20 cellular contexts compared by ENCODE assay signal in the genomic region with DNA sequence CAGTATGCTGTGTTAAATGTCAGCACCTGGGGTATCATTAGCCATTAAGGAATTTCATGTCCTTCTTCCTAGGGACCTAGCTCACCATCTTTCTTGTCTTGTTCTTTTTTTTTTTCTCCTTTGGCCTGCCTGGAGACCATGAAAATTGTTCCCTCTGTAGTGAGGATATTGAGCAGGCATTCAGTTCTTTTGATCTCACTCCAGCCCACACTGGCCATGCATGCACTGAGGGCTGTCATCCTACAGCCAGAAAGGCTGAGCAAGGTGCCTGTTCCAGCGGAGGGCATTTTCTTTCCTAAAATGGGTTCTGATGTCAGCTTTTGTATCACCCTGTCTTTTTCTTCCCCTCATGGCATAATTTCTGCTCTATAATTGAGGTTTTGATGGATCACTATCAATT.
"Had no signal": no experiment of that assay in that cellular context is flagged by ENCODE, and none has a peak within 500 bp of the region (broad histone marks: within the 10 kb centered on the region; RNA-seq: fewer than 3 reads in every experiment).

No MANE protein-coding gene starts in this region.

- H3K36me3 ChIP-seq: esophagus squamous epithelium, gastrocnemius medialis, heart right ventricle, left lung, lower lobe of right lung had no signal

- H3K9me3 ChIP-seq: esophagus squamous epithelium, gastrocnemius medialis, heart right ventricle, left lung, lower lobe of right lung, mucosa of descending colon had no signal

- ATAC-seq: gastrocnemius medialis, heart right ventricle, left cardiac atrium, left lung, left ventricle myocardium superior, lower lobe of right lung, mucosa of descending colon had no signal

- H3K4me3 ChIP-seq: coronary artery, dorsolateral prefrontal cortex, esophagus squamous epithelium, gastrocnemius medialis, heart right ventricle, left lung, lower lobe of right lung, mucosa of descending colon had no signal

- H3K36me3 Mint-ChIP-seq: mesothelial cell of epicardium had no signal

- DNase-seq: dermis blood vessel endothelial cell; dorsolateral prefrontal cortex; effector CD4-positive, alpha-beta T cell; effector memory CD4-positive, alpha-beta T cell; esophagus squamous epithelium; foreskin fibroblast; foreskin melanocyte; gastrocnemius medialis; glutamatergic neuron; head of caudate nucleus; heart right ventricle; hippocampal formation; left cardiac atrium; left lung; left ventricle myocardium superior; lower lobe of right lung; mesenchymal stem cell; mucosa of descending colon had no signal

- H3K4me1 ChIP-seq: esophagus squamous epithelium, gastrocnemius medialis, heart right ventricle, left lung, lower lobe of right lung had no signal

- H3K27ac ChIP-seq: coronary artery, dorsolateral prefrontal cortex, esophagus squamous epithelium, gastrocnemius medialis, heart right ventricle, left lung, lower lobe of right lung had no signal

- H3K27me3 ChIP-seq: esophagus squamous epithelium, gastrocnemius medialis, heart right ventricle, left lung had no signal

- H3K4me3 Mint-ChIP-seq: mesothelial cell of epicardium had no signal
